14 cellular contexts compared by ENCODE assay signal in genomic region chr19:55633866-55634265, GRCh38. TPM values are rescaled to one million over a fixed set of nuclear protein-coding genes. Genes with fewer than 3 reads are reported as not detected.
DNase-seq lines count a peak whose midpoint lies in the region; ATAC-seq and TF ChIP-seq lines count a peak whose summit lies in the region.
"Had no signal": no experiment of that assay in that cellular context is flagged by ENCODE, and none has a peak within 500 bp of the region (broad histone marks: within the 10 kb centered on the region; RNA-seq: fewer than 3 reads in every experiment).

No MANE protein-coding gene starts in this region.

- peaks cover 10% of the 10 kb centered on the region for H3K36me3 Mint-ChIP-seq in activated CD8-positive, alpha-beta memory T cell treated with anti-CD3 and anti-CD28 coated beads, Interleukin-2, amount 10 ng/mL, durations not matched to agents 7 days and 5 days
- peaks cover 14% of the 10 kb centered on the region for H3K36me3 Mint-ChIP-seq in T-cell

- intact Hi-C loops in stomach (cut with DNase I; ENCODE audit: low total_unique reads): no loop called here

- POLR2A ChIA-PET in T-cell (lab: Charles Lee): interaction anchor here in 1 of 2 donors (0.5 to 0.6 kb wide), 2 partner anchors 11 to 295 kb away, joined by 3 read pairs; no protein-coding TSS in a partner anchor

- no peak for DNase-seq in activated CD8-positive, alpha-beta memory T cell treated with anti-CD3 and anti-CD28 coated beads, Interleukin-2, amount 10 ng/mL, durations not matched to agents 7 days and 5 days
- no peak for DNase-seq in activated CD8-positive, alpha-beta memory T cell treated with anti-CD3 and anti-CD28 coated beads, Interleukin-2, amount 50 U/mL, for 4 hours
- DNase-seq in T-cell (no peak), hepatocyte (ENCODE audit: low spot score) (no peak), stomach (no peak), NAMALWA (ENCODE audit: low spot score) (no peak), NCI-H2107 (lab: John Stamatoyannopoulos, UW) (no peak)
- no peak for DNase-seq in activated CD4-positive, CD25-positive, alpha-beta regulatory T cell treated with anti-CD3 and anti-CD28 coated beads, Interleukin-2, amount 50 U/mL, for 72 hours
- DNase-seq: amniotic stem cell; H9; NCI-H526; stimulated activated CD4-positive, alpha-beta T cell treated with anti-CD3 and anti-CD28 coated beads, Interleukin-4, amount 100 ng/mL, for 4 hours; WERI-Rb-1 had no signal

- no peaks in the 10 kb centered on the region for H4K20me1 ChIP-seq in hepatocyte (ENCODE audit: insufficient read depth, poor library complexity, severe bottlenecking)

- no peak for TF ChIP-seq POLR2A in stomach (IDR thresholded peaks at IDR 0.05)

- no peaks in the 10 kb centered on the region for H3K27me3 Mint-ChIP-seq in activated CD8-positive, alpha-beta memory T cell treated with anti-CD3 and anti-CD28 coated beads, Interleukin-2, amount 10 ng/mL, durations not matched to agents 7 days and 5 days
- H3K27me3 Mint-ChIP-seq in T-cell: no peaks in the 10 kb centered on the region

- H3K4me1 ChIP-seq in hepatocyte (ENCODE audit: insufficient read depth) (peaks cover 7% of the 10 kb centered on the region), stomach (peaks cover 25 to 62% (median 50%) of the 10 kb centered on the region in 4 donors)

- no peaks in the 10 kb centered on the region for H3K9me2 ChIP-seq in hepatocyte (replicated peaks; ENCODE audit: insufficient read depth)

- H3K4me3 Mint-ChIP-seq in activated CD8-positive, alpha-beta memory T cell treated with anti-CD3 and anti-CD28 coated beads, Interleukin-2, amount 10 ng/mL, durations not matched to agents 7 days and 5 days: no peak overlapping the region
- H3K4me3 Mint-ChIP-seq in T-cell: peak overlapping the region; percentile 65 to 100 (median 98)

- H3K27ac ChIP-seq in hepatocyte (no peak overlapping the region), stomach (peak overlapping the region in 4 of 5 donors; percentile 98 to 99 (median 99))

- H3K9me3 Mint-ChIP-seq in activated CD8-positive, alpha-beta memory T cell treated with anti-CD3 and anti-CD28 coated beads, Interleukin-2, amount 10 ng/mL, durations not matched to agents 7 days and 5 days (ENCODE audit: low read depth): no peaks in the 10 kb centered on the region
- H3K9me3 Mint-ChIP-seq in T-cell: no peaks in the 10 kb centered on the region
- H3K9me3 Mint-ChIP-seq: H9 had no signal

- no peaks in the 10 kb centered on the region for H3K27me3 ChIP-seq in hepatocyte
- H3K27me3 ChIP-seq in stomach: no peaks in the 10 kb centered on the region

- H3K4me2 ChIP-seq in hepatocyte: no peak overlapping the region

- ATAC-seq in activated CD8-positive, alpha-beta memory T cell treated with anti-CD3 and anti-CD28 coated beads, Interleukin-2, amount 10 ng/mL, durations not matched to agents 7 days and 5 days: no peak
- ATAC-seq in T-cell (replicated peaks in 1 of 4): no peak

- peak overlapping the region; percentile 84 for H2AFZ ChIP-seq in hepatocyte

- H3K36me3 ChIP-seq in hepatocyte (replicated peaks; ENCODE audit: insufficient read depth, low read depth) (no peaks in the 10 kb centered on the region), stomach (peaks cover 0 to 8% (median 0%) of the 10 kb centered on the region in 4 donors)

- peaks cover 42% of the 10 kb centered on the region for H3K79me2 ChIP-seq in hepatocyte

- H3K27ac Mint-ChIP-seq in activated CD8-positive, alpha-beta memory T cell treated with anti-CD3 and anti-CD28 coated beads, Interleukin-2, amount 10 ng/mL, durations not matched to agents 7 days and 5 days: peak overlapping the region; percentile 100
- peak overlapping the region in 1 of 2 donors; percentile 75 for H3K27ac Mint-ChIP-seq in T-cell

- H3K4me3 ChIP-seq in hepatocyte (no peak overlapping the region), stomach (peak overlapping the region in 2 of 4 donors; percentile 87 to 96)
- H3K4me3 ChIP-seq: mucosa of descending colon had no signal

- CTCF ChIA-PET in activated CD8-positive, alpha-beta memory T cell treated with anti-CD3 and anti-CD28 coated beads, Interleukin-2, amount 10 ng/mL, durations not matched to agents 7 days and 5 days (lab: Charles Lee): interaction anchor here (0.6 to 10.5 kb wide), 19 partner anchors 9 to 1765 kb away, joined by 3 to 104 read pairs (median 18); partner anchors contain the start of genes CCDC106, FIZ1, ISOC2 and U2AF2
- CTCF ChIA-PET in T-cell (lab: Charles Lee): interaction anchor here (0.7 to 3.5 kb wide), 9 partner anchors 10 to 130 kb away, joined by 3 to 21 read pairs (median 10); partner anchors contain the start of genes FIZ1 (in 1 of the 2) and ZNF784 (in 1 of the 2)

- H3K9me3 ChIP-seq in hepatocyte (ENCODE audit: low read depth) (no peaks in the 10 kb centered on the region), stomach (no peaks in the 10 kb centered on the region)
- H3K9me3 ChIP-seq: mucosa of descending colon had no signal

- WGBS in hepatocyte (ENCODE audit: low lambda C conversion rate, missing lambda C conversion rate): 79% methylated on average over 7 of the region's 7 CpGs
- WGBS in stomach, 5 donors: 78 to 87% (median 79%) methylated on average over 7 of the region's 7 CpGs

- TF ChIP-seq CTCF in hepatocyte (IDR thresholded peaks at IDR 0.05; ENCODE audit: poor library complexity) (no peak), stomach (IDR thresholded peaks at IDR 0.05) (no peak)

- no peak for TF ChIP-seq EP300 in stomach (IDR thresholded peaks at IDR 0.05)

- H3K4me1 Mint-ChIP-seq in activated CD8-positive, alpha-beta memory T cell treated with anti-CD3 and anti-CD28 coated beads, Interleukin-2, amount 10 ng/mL, durations not matched to agents 7 days and 5 days: peaks cover 52% of the 10 kb centered on the region
- peaks cover 50 to 53% (median 53%) of the 10 kb centered on the region in 3 donors for H3K4me1 Mint-ChIP-seq in T-cell

RNA-seq across cellular contexts. Expression of gene ZNF580, which starts 6.9 kb away (rescaled TPM):
- total RNA-seq in activated CD8-positive, alpha-beta memory T cell treated with anti-CD3 and anti-CD28 coated beads, Interleukin-2, amount 10 ng/mL, durations not matched to agents 7 days and 5 days: 10 to 100 TPM; 33.1 to 33.7 TPM
- total RNA-seq in T-cell (100 to 1,000 TPM in 2 of 5 donors, 10 to 100 TPM in 3; 44.6 to 116 (median 94.2) TPM), hepatocyte (6.1 and 10.1 TPM in 2 replicates), stomach (10 to 100 TPM in 4 of 5 donors, not detected in 1; 10.6 to 55.0 (median 16.6) TPM)
- polyA plus RNA-seq in hepatocyte (53.8 and 71.5 TPM in 2 replicates), stomach (10 to 100 TPM; 18.6 to 26.9 (median 21.5) TPM)

RNA-seq across cellular contexts. Expression of gene ZNF784, which starts 9.5 kb away (rescaled TPM):
- total RNA-seq in activated CD8-positive, alpha-beta memory T cell treated with anti-CD3 and anti-CD28 coated beads, Interleukin-2, amount 10 ng/mL, durations not matched to agents 7 days and 5 days: 1 to 10 TPM; 5.1 to 7.3 TPM
- total RNA-seq in T-cell (10 to 100 TPM in 2 of 5 donors, 1 to 10 TPM in 3; 7.2 to 13.3 (median 8.2) TPM), hepatocyte (6.7 and 7.2 TPM in 2 replicates), stomach (10 to 100 TPM in 1 of 5 donors, 1 to 10 TPM in 3, not detected in 1; 1.8 to 15.1 (median 4.6) TPM)
- polyA plus RNA-seq in hepatocyte (5.5 and 10.0 TPM in 2 replicates), stomach (1 to 10 TPM; 4.2 to 6.0 (median 5.9) TPM)

RNA-seq across cellular contexts. Expression of gene ZNF581, which starts 9.6 kb away (rescaled TPM):
- 10 to 100 TPM; 23.7 to 25.4 TPM for total RNA-seq in activated CD8-positive, alpha-beta memory T cell treated with anti-CD3 and anti-CD28 coated beads, Interleukin-2, amount 10 ng/mL, durations not matched to agents 7 days and 5 days
- total RNA-seq in T-cell (10 to 100 TPM; 26.4 to 38.7 (median 31.9) TPM), hepatocyte (12.2 and 17.3 TPM in 2 replicates), stomach (10 to 100 TPM in 1 of 5 donors, 1 to 10 TPM in 4; 2.2 to 14.5 (median 5.3) TPM)
- polyA plus RNA-seq in hepatocyte (14.2 and 22.5 TPM in 2 replicates), stomach (10 to 100 TPM; 14.9 to 27.8 (median 21.2) TPM)

RNA-seq across cellular contexts. Expression of gene CCDC106, which starts 14.1 kb away (rescaled TPM):
- total RNA-seq in activated CD8-positive, alpha-beta memory T cell treated with anti-CD3 and anti-CD28 coated beads, Interleukin-2, amount 10 ng/mL, durations not matched to agents 7 days and 5 days: 1 to 10 TPM; 5.9 TPM
- 1 to 10 TPM; 1.7 to 4.7 (median 3.8) TPM for total RNA-seq in T-cell
- 13.0 and 18.3 TPM in 2 replicates for total RNA-seq in hepatocyte
- polyA plus RNA-seq in hepatocyte: 30.5 and 31.7 TPM in 2 replicates
- total RNA-seq in stomach: 10 to 100 TPM in 3 of 5 donors, 1 to 10 TPM in 2; 3.5 to 25.5 (median 13.4) TPM
- polyA plus RNA-seq in stomach: 10 to 100 TPM; 12.0 to 19.4 (median 14.1) TPM

RNA-seq across cellular contexts. Expression of gene U2AF2, which starts 21.0 kb away (rescaled TPM):
- total RNA-seq in activated CD8-positive, alpha-beta memory T cell treated with anti-CD3 and anti-CD28 coated beads, Interleukin-2, amount 10 ng/mL, durations not matched to agents 7 days and 5 days: 100 to 1,000 TPM; 284 to 324 TPM
- total RNA-seq in T-cell (100 to 1,000 TPM; 254 to 310 (median 303) TPM), hepatocyte (94.6 and 99.6 TPM in 2 replicates), stomach (100 to 1,000 TPM in 4 of 5 donors, 10 to 100 TPM in 1; 70.5 to 463 (median 183) TPM)
- polyA plus RNA-seq in hepatocyte (16.1 and 18.0 TPM in 2 replicates), stomach (10 to 100 TPM; 53.2 to 91.4 (median 62.2) TPM)
